34 cellular contexts compared by ENCODE assay signal in the genomic region with DNA sequence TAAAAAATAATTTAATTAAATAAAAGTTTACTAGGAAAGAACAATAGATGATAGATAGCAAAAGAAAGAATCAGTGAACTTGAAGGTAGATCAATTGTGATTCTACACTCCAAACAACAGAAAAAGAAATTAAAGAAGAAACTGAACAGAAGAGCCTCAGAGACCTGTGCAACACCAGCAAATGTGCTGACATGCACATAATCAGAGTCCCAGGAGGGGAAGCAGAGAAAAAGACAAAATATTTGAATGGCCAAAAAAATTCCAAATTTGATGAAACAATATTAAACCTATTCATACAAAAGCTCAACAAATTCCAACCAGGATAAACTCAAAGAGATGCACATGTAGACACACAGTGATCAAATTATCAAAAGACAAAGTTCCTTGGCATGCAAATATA.
"Had no signal": no experiment of that assay in that cellular context is flagged by ENCODE, and none has a peak within 500 bp of the region (broad histone marks: within the 10 kb centered on the region; RNA-seq: fewer than 3 reads in every experiment).

No MANE protein-coding gene starts in this region.

- H3K27ac ChIP-seq: adrenal gland, ascending aorta, body of pancreas, brain microvascular endothelial cell, breast epithelium, cardiac muscle cell had no signal

- H3K4me3 ChIP-seq: adrenal gland, ascending aorta, body of pancreas, breast epithelium, cardiac muscle cell had no signal

- DNase-seq: activated effector memory CD4-positive, alpha-beta T cell treated with anti-CD3 and anti-CD28 coated beads, Interleukin-2, amount 50 U/mL, for 16 hours; activated effector memory CD4-positive, alpha-beta T cell treated with Interleukin-2 at 50 U/mL for 16 hours; activated gamma-delta T cell; activated gamma-delta T cell treated with Interleukin-2 at 50 U/mL for 16 hours; activated naive CD4-positive, alpha-beta T cell; activated naive CD4-positive, alpha-beta T cell treated with anti-CD3 and anti-CD28 coated beads for 36 hours; activated naive CD4-positive, alpha-beta T cell treated with anti-CD3 and anti-CD28 coated beads, Interleukin-2, amount 10 ng/mL, durations not matched to agents 7 days and 5 days; activated naive CD4-positive, alpha-beta T cell treated with anti-CD3 and anti-CD28 coated beads, Interleukin-2, amount 50 U/mL, for 16 hours; activated naive CD4-positive, alpha-beta T cell treated with Interleukin-2 at 50 U/mL for 16 hours; activated naive CD8-positive, alpha-beta T cell treated with anti-CD3 and anti-CD28 coated beads for 36 hours; activated naive CD8-positive, alpha-beta T cell treated with anti-CD3 and anti-CD28 coated beads, Interleukin-2, amount 10 ng/mL, durations not matched to agents 7 days and 5 days; activated naive CD8-positive, alpha-beta T cell treated with anti-CD3 and anti-CD28 coated beads, Interleukin-2, amount 50 U/mL, for 24 hours; activated T-cell treated with anti-CD3 and anti-CD28 coated beads, Interleukin-2, amount 50 U/mL, for 1 hour; activated T-cell treated with anti-CD3 and anti-CD28 coated beads, Interleukin-2, amount 50 U/mL, for 24 hours; activated T-cell treated with anti-CD3 and anti-CD28 coated beads, Interleukin-2, amount 50 U/mL, for 4 hours; activated T-cell treated with anti-CD3 and anti-CD28 coated beads, Interleukin-2, amount 50 U/mL, for 48 hours; activated T-cell treated with anti-CD3 and anti-CD28 coated beads, Interleukin-2, amount 50 U/mL, for 72 hours; adrenal gland; amniotic stem cell; amygdala; anterior cingulate cortex; aorta; body of pancreas; brain microvascular endothelial cell; caudate nucleus; central memory CD4-positive, alpha-beta T cell; cerebellar nuclear complex had no signal

- H3K36me3 ChIP-seq: adrenal gland, ascending aorta, brain microvascular endothelial cell, breast epithelium, cardiac muscle cell had no signal

- H3K4me1 ChIP-seq: adrenal gland, ascending aorta, body of pancreas, breast epithelium had no signal

- FAIRE-seq: astrocyte, bronchial epithelial cell had no signal

- H3K9me3 ChIP-seq: adrenal gland, ascending aorta, body of pancreas, breast epithelium had no signal

- ATAC-seq: activated naive CD4-positive, alpha-beta T cell treated with anti-CD3 and anti-CD28 coated beads, Interleukin-2, amount 50 U/mL, for 72 hours; activated naive CD8-positive, alpha-beta T cell treated with anti-CD3 and anti-CD28 coated beads, Interleukin-2, amount 50 U/mL, for 24 hours; activated T-cell treated with anti-CD3 and anti-CD28 coated beads, Interleukin-2, amount 50 U/mL, for 4 hours; activated T-cell treated with anti-CD3 and anti-CD28 coated beads, Interleukin-2, amount 50 U/mL, for 72 hours; activated T-helper 17 cell treated with anti-CD3 and anti-CD28 coated beads, Interleukin-2, amount 50 U/mL, for 72 hours; body of pancreas had no signal

- H3K27me3 ChIP-seq: adrenal gland, ascending aorta, body of pancreas, brain microvascular endothelial cell, breast epithelium, cardiac muscle cell had no signal
